16 cellular contexts compared by ENCODE assay signal in the genomic region with DNA sequence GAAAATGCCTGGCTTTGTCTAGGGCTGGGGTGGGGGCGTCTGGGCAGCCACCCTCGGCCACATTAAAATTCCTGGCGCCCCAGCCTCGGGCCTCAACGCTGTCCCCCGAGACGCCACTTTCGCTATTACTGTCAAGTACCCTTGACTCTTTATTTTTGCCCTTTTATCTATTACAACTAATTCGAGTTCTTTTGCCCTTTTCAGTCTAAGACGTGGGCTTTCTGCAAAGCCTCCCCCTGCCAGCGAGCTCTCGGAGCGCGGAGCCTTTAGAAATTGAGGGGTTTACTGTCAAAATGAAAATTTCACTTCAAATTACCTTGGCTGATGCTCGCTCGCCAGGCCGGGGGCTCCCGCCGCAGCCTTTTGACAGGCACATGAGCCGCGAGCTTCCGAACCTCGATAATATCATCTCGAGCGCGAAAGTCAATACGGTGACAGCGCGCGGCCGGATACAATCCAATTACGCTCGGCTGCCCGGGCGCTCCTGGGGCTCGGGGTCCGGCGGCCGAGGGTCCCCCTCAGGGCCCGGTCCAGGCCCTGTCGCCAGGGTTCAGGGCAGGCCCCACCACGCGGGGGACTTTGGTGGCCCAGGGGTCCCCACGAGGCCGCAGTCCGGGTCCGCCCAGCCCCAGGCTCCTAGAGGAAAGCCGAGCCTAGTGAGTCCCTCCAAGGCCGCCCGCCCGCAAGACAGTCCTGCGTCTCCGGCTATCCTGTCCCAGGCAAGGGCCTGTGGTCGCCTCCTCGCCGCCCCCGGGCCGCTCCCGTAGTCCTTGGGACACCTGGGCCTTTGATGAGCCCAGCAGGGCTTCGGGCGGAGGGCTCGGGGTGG. TPM values are rescaled to one million over a fixed set of nuclear protein-coding genes. Genes with fewer than 3 reads are reported as not detected.
A peak's percentile ranks its signal among the peaks of the same experiment; 100 is the strongest.
DNase-seq lines count a peak whose midpoint lies in the region; ATAC-seq and TF ChIP-seq lines count a peak whose summit lies in the region.
"Had no signal": no experiment of that assay in that cellular context is flagged by ENCODE, and none has a peak within 500 bp of the region (broad histone marks: within the 10 kb centered on the region; RNA-seq: fewer than 3 reads in every experiment).

No MANE protein-coding gene starts in this region.

- peak overlapping the region; percentile 42 to 78 (median 60); a peak in 21 of 22 replicates for H3K4me2 ChIP-seq in BLaER1 treated with 17β-estradiol and CSF1 and Interleukin-3, amounts not matched to agents 10 nM and 100 nM
- H3K4me2 ChIP-seq in H9 (ENCODE audit: insufficient read depth, insufficient read length, low read length), result peak overlapping the region; percentile 56

- H2BK120ac ChIP-seq in H9 (ENCODE audit: low read depth, low read length, poor library complexity, severe bottlenecking), result no peak overlapping the region

- no CpG with 5 or more reads among the region's 62 CpGs for WGBS in H9 (ENCODE audit: extremely low coverage, insufficient read length, low lambda C conversion rate)

- H3T11ph ChIP-seq in H9 (ENCODE audit: low read length), result no peak overlapping the region

- H2AK5ac ChIP-seq in H9 (ENCODE audit: insufficient read length, low read length), result no peak overlapping the region

- no peak overlapping the region for H3K9ac ChIP-seq in BLaER1 treated with 17β-estradiol and CSF1 and Interleukin-3, amounts not matched to agents 10 nM and 100 nM
- H3K9ac ChIP-seq in H9 (ENCODE audit: extremely low read depth, insufficient read length, low read length), result no peak overlapping the region

- no peak overlapping the region for H3K27ac ChIP-seq in BLaER1 treated with 17β-estradiol and CSF1 and Interleukin-3, amounts not matched to agents 10 nM and 100 nM
- no peak overlapping the region for H3K27ac ChIP-seq in H9 (ENCODE audit: insufficient read length, low read depth, low read length)
- H3K27ac ChIP-seq in coronary artery, result no peak overlapping the region
- no peak overlapping the region for H3K27ac ChIP-seq in CD4-positive, alpha-beta T cell (ENCODE audit: low read depth, low read length)
- H3K27ac ChIP-seq: brain microvascular endothelial cell, C4-2B, WERI-Rb-1 had no signal

- H3K4ac ChIP-seq in H9 (ENCODE audit: low read depth, low read length), result no peak overlapping the region

- peaks cover 16 to 40% of the 10 kb centered on the region in 2 experiments for H3K4me1 Mint-ChIP-seq in H9
- peaks cover 6% of the 10 kb centered on the region for H3K4me1 Mint-ChIP-seq in nephron
- peaks cover 0 to 5% of the 10 kb centered on the region in 2 donors for H3K4me1 Mint-ChIP-seq in natural killer cell
- peaks cover 10% of the 10 kb centered on the region for H3K4me1 Mint-ChIP-seq in CD4-positive, alpha-beta T cell (ENCODE audit: low read depth)

- no peak for DNase-seq in H9
- no peak for DNase-seq in coronary artery (ENCODE audit: low spot score)
- DNase-seq in EL, result no peak
- no peak for DNase-seq in natural killer cell
- DNase-seq in CD4-positive, alpha-beta T cell, result no peak
- DNase-seq: activated CD8-positive, alpha-beta memory T cell treated with anti-CD3 and anti-CD28 coated beads, Interleukin-2, amount 50 U/mL, for 4 hours; brain microvascular endothelial cell; NCI-H1092; NCI-H524 treated with DMSO at 0.1 percent for 48 hours; substantia nigra; WERI-Rb-1 had no signal

- peaks cover 0 to 69% (median 39%) of the 10 kb centered on the region in 11 experiments; a peak in 18 of 22 replicates for H4K20me1 ChIP-seq in BLaER1 treated with 17β-estradiol and CSF1 and Interleukin-3, amounts not matched to agents 10 nM and 100 nM
- H4K20me1 ChIP-seq in H9 (ENCODE audit: control insufficient read depth, insufficient read depth, insufficient read length), result no peaks in the 10 kb centered on the region

- no peak overlapping the region for H4K8ac ChIP-seq in H9 (replicated peaks; ENCODE audit: insufficient read length, low read depth, low read length)

- H4K5ac ChIP-seq in H9 (ENCODE audit: insufficient read length, low read depth, low read length), result no peak overlapping the region

- no peak overlapping the region for H3K18ac ChIP-seq in H9 (ENCODE audit: insufficient read length, low read depth, low read length)

- peaks cover 14% of the 10 kb centered on the region for H3K23me2 ChIP-seq in H9 (ENCODE audit: insufficient read length, low read depth, low read length, poor library complexity, severe bottlenecking)

- no peak overlapping the region; the same call in 1 of the 2 replicates for H3K14ac ChIP-seq in H9 (ENCODE audit: insufficient read depth, low read length)

- CTCF ChIA-PET in CD4-positive, alpha-beta T cell (lab: Charles Lee), result no interaction called here

- peaks cover 44% of the 10 kb centered on the region for H3K27me3 Mint-ChIP-seq in H9 (ENCODE audit: low read depth)
- H3K27me3 Mint-ChIP-seq in nephron (ENCODE audit: low read depth), result peaks cover 89% of the 10 kb centered on the region
- peaks cover 34 to 38% of the 10 kb centered on the region in 2 donors for H3K27me3 Mint-ChIP-seq in natural killer cell (ENCODE audit: low read depth in 2 of 2)
- peaks cover 65% of the 10 kb centered on the region for H3K27me3 Mint-ChIP-seq in CD4-positive, alpha-beta T cell

- no peak overlapping the region for H2AFZ ChIP-seq in H9 (ENCODE audit: low read length)

- no peak overlapping the region for H2BK12ac ChIP-seq in H9 (ENCODE audit: insufficient read length, low read depth, low read length)

- H2BK5ac ChIP-seq in H9 (ENCODE audit: insufficient read length, low read length), result no peak overlapping the region

- H3K9me3 ChIP-seq in BLaER1 treated with 17β-estradiol and CSF1 and Interleukin-3, amounts not matched to agents 10 nM and 100 nM (replicated peaks in 1 of 11), result peaks cover 12 to 31% (median 23%) of the 10 kb centered on the region in 11 experiments
- no peaks in the 10 kb centered on the region for H3K9me3 ChIP-seq in H9 (ENCODE audit: control insufficient read depth, low read depth, low read length)
- no peaks in the 10 kb centered on the region for H3K9me3 ChIP-seq in CD4-positive, alpha-beta T cell (ENCODE audit: control insufficient read depth, low read length)

- H3K27ac Mint-ChIP-seq in H9 (no peak overlapping the region), nephron (no peak overlapping the region), natural killer cell (no peak overlapping the region)
- no peak overlapping the region for H3K27ac Mint-ChIP-seq in CD4-positive, alpha-beta T cell

- H2BK15ac ChIP-seq in H9 (ENCODE audit: low read depth, low read length), result no peak overlapping the region

- no peaks in the 10 kb centered on the region for H3K36me3 ChIP-seq in BLaER1 treated with 17β-estradiol and CSF1 and Interleukin-3, amounts not matched to agents 10 nM and 100 nM
- H3K36me3 ChIP-seq: brain microvascular endothelial cell, WERI-Rb-1 had no signal

- no peak overlapping the region for H3K56ac ChIP-seq in H9 (ENCODE audit: insufficient read length, low read depth, low read length)

- no peak for TF ChIP-seq CTCF in H9 (conservative IDR thresholded peaks at IDR 0.05)
- no peak for TF ChIP-seq CTCF in coronary artery (IDR thresholded peaks at IDR 0.05)
- TF ChIP-seq CTCF in nephron (IDR thresholded peaks at IDR 0.05; ENCODE audit: unreplicated experiment in 3 of 3), result no peak
- no peak for TF ChIP-seq CTCF in natural killer cell (IDR thresholded peaks at IDR 0.05)
- no peak for TF ChIP-seq CTCF in CD4-positive, alpha-beta T cell (IDR thresholded peaks at IDR 0.05)

- H4K91ac ChIP-seq in H9 (ENCODE audit: insufficient read length, low read depth, low read length), result no peak overlapping the region

- H3K9me3 Mint-ChIP-seq in H9, result peaks cover 4% of the 10 kb centered on the region in 2 experiments
- H3K9me3 Mint-ChIP-seq in nephron, result peaks cover 3% of the 10 kb centered on the region
- H3K9me3 Mint-ChIP-seq in natural killer cell, result no peaks in the 10 kb centered on the region
- H3K9me3 Mint-ChIP-seq in CD4-positive, alpha-beta T cell, result no peaks in the 10 kb centered on the region

- no peak for ATAC-seq in natural killer cell
- ATAC-seq in GM21576 (IDR thresholded peaks at IDR 0.05; ENCODE audit: unreplicated experiment), result no peak
- no peak for ATAC-seq in CD4-positive, alpha-beta T cell (ENCODE audit: poor library complexity)

- H3K4me3 Mint-ChIP-seq in H9 (peak overlapping the region; percentile 35 to 76), nephron (peak overlapping the region; percentile 12 to 75 (median 44)), natural killer cell (no peak overlapping the region)
- H3K4me3 Mint-ChIP-seq in CD4-positive, alpha-beta T cell, result no peak overlapping the region

- peak overlapping the region; percentile 1 to 42 (median 32); a peak in 11 of 20 replicates for H3K4me3 ChIP-seq in BLaER1 treated with 17β-estradiol and CSF1 and Interleukin-3, amounts not matched to agents 10 nM and 100 nM
- peak overlapping the region; percentile 21 for H3K4me3 ChIP-seq in coronary artery
- H3K4me3 ChIP-seq: lung had no signal

- no peaks in the 10 kb centered on the region for H3K79me1 ChIP-seq in H9 (ENCODE audit: insufficient read depth, low read depth, low read length, poor library complexity, severe bottlenecking)

- intact Hi-C loops in natural killer cell (cut with micrococcal nuclease), result no loop called here
- intact Hi-C loops in CD4-positive, alpha-beta T cell (cut with DNase I, micrococcal nuclease), result no loop called here

- H3K79me2 ChIP-seq in H9 (ENCODE audit: insufficient read depth, low read length), result no peaks in the 10 kb centered on the region

- H3K4me1 ChIP-seq in BLaER1 treated with 17β-estradiol and CSF1 and Interleukin-3, amounts not matched to agents 10 nM and 100 nM, result peaks cover 17 to 34% (median 27%) of the 10 kb centered on the region in 10 experiments
- no peaks in the 10 kb centered on the region for H3K4me1 ChIP-seq in H9 (ENCODE audit: insufficient read depth, low read length)

- H3K36me3 Mint-ChIP-seq in H9 (ENCODE audit: insufficient read depth in 1 of 3, low read depth in 3 of 3), result peaks cover 0 to 12% (median 0%) of the 10 kb centered on the region in 3 experiments; a peak in 4 of 7 replicates
- no peaks in the 10 kb centered on the region for H3K36me3 Mint-ChIP-seq in nephron (ENCODE audit: low read depth)
- H3K36me3 Mint-ChIP-seq in natural killer cell, result no peaks in the 10 kb centered on the region
- H3K36me3 Mint-ChIP-seq in CD4-positive, alpha-beta T cell (ENCODE audit: low read depth), result no peaks in the 10 kb centered on the region

- peaks cover 97 to 100% (median 99%) of the 10 kb centered on the region in 11 experiments for H3K27me3 ChIP-seq in BLaER1 treated with 17β-estradiol and CSF1 and Interleukin-3, amounts not matched to agents 10 nM and 100 nM
- peaks cover 68% of the 10 kb centered on the region for H3K27me3 ChIP-seq in H9 (ENCODE audit: insufficient read depth, low read length)
- peaks cover 74% of the 10 kb centered on the region for H3K27me3 ChIP-seq in CD4-positive, alpha-beta T cell (ENCODE audit: control insufficient read depth, insufficient read depth, low read length)

- POLR2A ChIA-PET in CD4-positive, alpha-beta T cell (lab: Charles Lee), result no interaction called here

- H3K23ac ChIP-seq in H9 (ENCODE audit: insufficient read length, low read depth, low read length), result no peak overlapping the region

- no peak overlapping the region for H2BK20ac ChIP-seq in H9 (ENCODE audit: low read depth, low read length, poor library complexity, severe bottlenecking)

RNA-seq across cellular contexts. Expression of a gene that starts 6.7 kb away (rescaled TPM):
- 3.2 and 3.4 TPM in 2 replicates for total RNA-seq in H9 (2021)
- not detected for total RNA-seq in natural killer cell
- not detected for total RNA-seq in CD4-positive, alpha-beta T cell
- total RNA-seq: lung had no signal

Comparison
In these comparisons a context has a peak if more than half of its experiments do, and no peak if none do; other contexts are left out.
1. H3K4me3 Mint-ChIP-seq: peak in H9 (2 of 2) and nephron (3 of 3); none in natural killer cell (single experiment) and CD4-positive, alpha-beta T cell (single experiment).